Comparison of ENCODE assay signal across 1 cellular context in genomic region chr19:7871280-7871529, GRCh38.
TF ChIP-seq lines count a peak whose summit lies in the region.

No MANE protein-coding gene starts in this region.

TF ChIP-seq in K562, 482 proteins besides CTCF, POLR2A, EP300 and RAD21:
- TF ChIP-seq XRCC5 (IDR thresholded peaks at IDR 0.05; ENCODE audit: low read depth, low read length) (no peak), OTX1 (CRISPR knock-in tag; IDR thresholded peaks at IDR 0.05) (no peak), XRCC4 (IDR thresholded peaks at IDR 0.05; ENCODE audit: extremely low read depth, insufficient read depth, insufficient read length) (no peak), PTTG1 (tag; IDR thresholded peaks at IDR 0.05; ENCODE audit: low read depth) (no peak), ZNF584 (CRISPR knock-in tag; IDR thresholded peaks at IDR 0.05; ENCODE audit: low read depth) (no peak), TAL1 (IDR thresholded peaks at IDR 0.05) (0 out of 2 replicates have a peak, but pooled peaks have one; percentile 1), PRDM10 (IDR thresholded peaks at IDR 0.05; ENCODE audit: partially characterized antibody) (peak; percentile 52), SMARCA5 (IDR thresholded peaks at IDR 0.05) (no peak), ZNF165 (CRISPR knock-in tag; IDR thresholded peaks at IDR 0.05; ENCODE audit: borderline replicate concordance) (no peak), NCOA4 (IDR thresholded peaks at IDR 0.05; ENCODE audit: partially characterized antibody) (no peak), ERF (CRISPR knock-in tag; IDR thresholded peaks at IDR 0.05) (no peak), ZNF79 (CRISPR knock-in tag; IDR thresholded peaks at IDR 0.05; ENCODE audit: low read depth) (no peak), JUND (IDR thresholded peaks at IDR 0.05; ENCODE audit: borderline replicate concordance, low read depth, low read length) (peak; percentile 19; the same call in 1 of the 2 replicates), JUND (tag; IDR thresholded peaks at IDR 0.05; ENCODE audit: borderline replicate concordance, low read depth, low read length) (no peak; the same call in 2 of the 3 replicates), RBM17 (IDR thresholded peaks at IDR 0.05; ENCODE audit: borderline replicate concordance, low read depth, low read length) (no peak), PKNOX1 (IDR thresholded peaks at IDR 0.05) (no peak), HNRNPUL1 (IDR thresholded peaks at IDR 0.05; ENCODE audit: low read length) (no peak), CHD2 (IDR thresholded peaks at IDR 0.05; ENCODE audit: low read depth, low read length) (no peak), AFF4 (CRISPR knock-in tag; IDR thresholded peaks at IDR 0.05) (no peak), ZNF282 (CRISPR knock-in tag; IDR thresholded peaks at IDR 0.05) (no peak), MNT (conservative IDR thresholded peaks at IDR 0.05) (no peak), POLR2AphosphoS2 (IDR thresholded peaks at IDR 0.05; ENCODE audit: low read length) (no peak), HEY1 (CRISPR knock-in tag; IDR thresholded peaks at IDR 0.05; ENCODE audit: borderline replicate concordance) (no peak), MCM5 (IDR thresholded peaks at IDR 0.05; ENCODE audit: low read depth) (no peak), HDAC6 (IDR thresholded peaks at IDR 0.05; ENCODE audit: low read depth, low read length) (no peak), ZBTB8A (IDR thresholded peaks at IDR 0.05; ENCODE audit: partially characterized antibody) (no peak), SRSF1 (IDR thresholded peaks at IDR 0.05; ENCODE audit: low read depth, low read length) (no peak), ZNF124 (CRISPR knock-in tag; IDR thresholded peaks at IDR 0.05) (no peak), NCOA6 (IDR thresholded peaks at IDR 0.05) (no peak), CREB3 (tag; conservative IDR thresholded peaks at IDR 0.05; ENCODE audit: low read depth) (no peak), ZBTB12 (CRISPR knock-in tag; IDR thresholded peaks at IDR 0.05) (no peak), RNF219 (CRISPR knock-in tag; IDR thresholded peaks at IDR 0.05) (no peak), RNF2 (IDR thresholded peaks at IDR 0.05) (no peak), PHB2 (IDR thresholded peaks at IDR 0.05; ENCODE audit: low read depth) (0 out of 2 replicates have a peak, but pooled peaks have one; percentile 9)
